ENCODE assay signal across 1 cellular context in the genomic region with DNA sequence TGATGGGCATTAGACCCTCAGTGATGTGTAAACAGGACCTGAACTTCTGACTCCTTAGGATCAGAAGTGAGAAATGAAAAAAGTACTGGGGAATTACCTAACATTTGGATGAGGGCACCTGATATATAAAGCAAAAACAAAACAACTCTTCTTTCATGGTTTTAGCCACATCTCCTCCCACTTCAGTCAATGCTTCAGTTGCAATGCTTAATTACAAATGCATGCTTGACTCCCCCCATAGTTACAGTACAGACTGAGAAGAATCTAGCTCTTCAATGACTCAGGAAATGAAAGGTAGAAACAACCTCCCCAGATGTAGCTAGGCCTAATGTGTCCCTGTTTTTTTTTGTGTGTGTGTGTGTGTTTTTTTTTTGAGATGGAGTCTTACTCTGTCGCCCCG.
TF ChIP-seq lines count a peak whose summit lies in the region.

No MANE protein-coding gene starts in this region.

TF ChIP-seq in GM12878, 131 proteins besides CTCF, POLR2A, EP300 and RAD21:
- TF ChIP-seq, protein P1, sequence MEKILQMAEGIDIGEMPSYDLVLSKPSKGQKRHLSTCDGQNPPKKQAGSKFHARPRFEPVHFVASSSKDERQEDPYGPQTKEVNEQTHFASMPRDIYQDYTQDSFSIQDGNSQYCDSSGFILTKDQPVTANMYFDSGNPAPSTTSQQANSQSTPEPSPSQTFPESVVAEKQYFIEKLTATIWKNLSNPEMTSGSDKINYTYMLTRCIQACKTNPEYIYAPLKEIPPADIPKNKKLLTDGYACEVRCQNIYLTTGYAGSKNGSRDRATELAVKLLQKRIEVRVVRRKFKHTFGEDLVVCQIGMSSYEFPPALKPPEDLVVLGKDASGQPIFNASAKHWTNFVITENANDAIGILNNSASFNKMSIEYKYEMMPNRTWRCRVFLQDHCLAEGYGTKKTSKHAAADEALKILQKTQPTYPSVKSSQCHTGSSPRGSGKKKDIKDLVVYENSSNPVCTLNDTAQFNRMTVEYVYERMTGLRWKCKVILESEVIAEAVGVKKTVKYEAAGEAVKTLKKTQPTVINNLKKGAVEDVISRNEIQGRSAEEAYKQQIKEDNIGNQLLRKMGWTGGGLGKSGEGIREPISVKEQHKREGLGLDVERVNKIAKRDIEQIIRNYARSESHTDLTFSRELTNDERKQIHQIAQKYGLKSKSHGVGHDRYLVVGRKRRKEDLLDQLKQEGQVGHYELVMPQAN (conservative IDR thresholded peaks at IDR 0.05), result no peak
- TF ChIP-seq CREB1 (IDR thresholded peaks at IDR 0.05; ENCODE audit: low read depth) (no peak), ZNF217 (IDR thresholded peaks at IDR 0.05) (no peak), RUNX3 (IDR thresholded peaks at IDR 0.05; ENCODE audit: low read length) (no peak; the same call in 1 of the 2 replicates), HCFC1 (IDR thresholded peaks at IDR 0.05; ENCODE audit: low read length) (no peak), TCF7 (IDR thresholded peaks at IDR 0.05; ENCODE audit: borderline replicate concordance) (no peak), TBL1XR1 (IDR thresholded peaks at IDR 0.05; ENCODE audit: low read depth, low read length) (no peak), RB1 (IDR thresholded peaks at IDR 0.05; ENCODE audit: borderline replicate concordance) (no peak)
- TF ChIP-seq, protein P2, sequence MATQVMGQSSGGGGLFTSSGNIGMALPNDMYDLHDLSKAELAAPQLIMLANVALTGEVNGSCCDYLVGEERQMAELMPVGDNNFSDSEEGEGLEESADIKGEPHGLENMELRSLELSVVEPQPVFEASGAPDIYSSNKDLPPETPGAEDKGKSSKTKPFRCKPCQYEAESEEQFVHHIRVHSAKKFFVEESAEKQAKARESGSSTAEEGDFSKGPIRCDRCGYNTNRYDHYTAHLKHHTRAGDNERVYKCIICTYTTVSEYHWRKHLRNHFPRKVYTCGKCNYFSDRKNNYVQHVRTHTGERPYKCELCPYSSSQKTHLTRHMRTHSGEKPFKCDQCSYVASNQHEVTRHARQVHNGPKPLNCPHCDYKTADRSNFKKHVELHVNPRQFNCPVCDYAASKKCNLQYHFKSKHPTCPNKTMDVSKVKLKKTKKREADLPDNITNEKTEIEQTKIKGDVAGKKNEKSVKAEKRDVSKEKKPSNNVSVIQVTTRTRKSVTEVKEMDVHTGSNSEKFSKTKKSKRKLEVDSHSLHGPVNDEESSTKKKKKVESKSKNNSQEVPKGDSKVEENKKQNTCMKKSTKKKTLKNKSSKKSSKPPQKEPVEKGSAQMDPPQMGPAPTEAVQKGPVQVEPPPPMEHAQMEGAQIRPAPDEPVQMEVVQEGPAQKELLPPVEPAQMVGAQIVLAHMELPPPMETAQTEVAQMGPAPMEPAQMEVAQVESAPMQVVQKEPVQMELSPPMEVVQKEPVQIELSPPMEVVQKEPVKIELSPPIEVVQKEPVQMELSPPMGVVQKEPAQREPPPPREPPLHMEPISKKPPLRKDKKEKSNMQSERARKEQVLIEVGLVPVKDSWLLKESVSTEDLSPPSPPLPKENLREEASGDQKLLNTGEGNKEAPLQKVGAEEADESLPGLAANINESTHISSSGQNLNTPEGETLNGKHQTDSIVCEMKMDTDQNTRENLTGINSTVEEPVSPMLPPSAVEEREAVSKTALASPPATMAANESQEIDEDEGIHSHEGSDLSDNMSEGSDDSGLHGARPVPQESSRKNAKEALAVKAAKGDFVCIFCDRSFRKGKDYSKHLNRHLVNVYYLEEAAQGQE (IDR thresholded peaks at IDR 0.05; ENCODE audit: low read depth, low read length), result no peak
